28 cellular contexts compared by ENCODE assay signal in genomic region chr22:41571786-41572185, GRCh38.
"Had no signal": no experiment of that assay in that cellular context is flagged by ENCODE, and none has a peak within 500 bp of the region (broad histone marks: within the 10 kb centered on the region; RNA-seq: fewer than 3 reads in every experiment).

No MANE protein-coding gene starts in this region.

- H3K4me3 Mint-ChIP-seq: stimulated activated effector memory CD8-positive, alpha-beta T cell treated with anti-CD3 and anti-CD28 coated beads, Interleukin-12 subunit alpha, Interleukin-12 subunit beta, amount 100 ng/mL, for 72 hours; stimulated activated memory B cell treated with anti-CD40 and anti-IgM and Interleukin-4, amounts not matched to agents 10 μg/mL and 1 μg/mL and 100 μg/mL, for 72 hours; stimulated activated naive B cell treated with anti-CD40 and anti-IgM and Interleukin-4, amounts not matched to agents 10 μg/mL and 1 μg/mL and 100 μg/mL, for 72 hours; stimulated activated naive CD8-positive, alpha-beta T cell treated with anti-CD3 and anti-CD28 coated beads, Interleukin-15, amount 100 ng/mL, for 72 hours; stimulated activated naive CD8-positive, alpha-beta T cell treated with anti-CD3 and anti-CD28 coated beads, Interleukin-15, Interleukin-2, amounts not matched to agents 100 ng/mL and 50 ng/mL, for 24 hours; type B pancreatic cell had no signal

- H3K4me1 Mint-ChIP-seq: stimulated activated effector memory CD8-positive, alpha-beta T cell treated with anti-CD3 and anti-CD28 coated beads, Interleukin-12 subunit alpha, Interleukin-12 subunit beta, amount 100 ng/mL, for 72 hours; stimulated activated memory B cell treated with anti-CD40 and anti-IgM and Interleukin-4, amounts not matched to agents 10 μg/mL and 1 μg/mL and 100 μg/mL, for 72 hours; stimulated activated naive CD8-positive, alpha-beta T cell treated with anti-CD3 and anti-CD28 coated beads, Interleukin-15, amount 100 ng/mL, for 72 hours had no signal

- H3K27me3 Mint-ChIP-seq: stimulated activated memory B cell treated with anti-CD40 and anti-IgM and Interleukin-4, amounts not matched to agents 10 μg/mL and 1 μg/mL and 100 μg/mL, for 72 hours; stimulated activated naive B cell treated with anti-CD40 and anti-IgM and Interleukin-4, amounts not matched to agents 10 μg/mL and 1 μg/mL and 100 μg/mL, for 72 hours; stimulated activated naive CD8-positive, alpha-beta T cell treated with anti-CD3 and anti-CD28 coated beads, Interleukin-15, amount 100 ng/mL, for 72 hours; stimulated activated naive CD8-positive, alpha-beta T cell treated with anti-CD3 and anti-CD28 coated beads, Interleukin-15, Interleukin-2, amounts not matched to agents 100 ng/mL and 50 ng/mL, for 24 hours; type B pancreatic cell had no signal

- H3K4me1 ChIP-seq: suprapubic skin, thyroid gland, upper lobe of right lung had no signal

- H3K27ac Mint-ChIP-seq: stimulated activated effector memory CD8-positive, alpha-beta T cell treated with anti-CD3 and anti-CD28 coated beads, Interleukin-12 subunit alpha, Interleukin-12 subunit beta, amount 100 ng/mL, for 72 hours; stimulated activated memory B cell treated with anti-CD40 and anti-IgM and Interleukin-4, amounts not matched to agents 10 μg/mL and 1 μg/mL and 100 μg/mL, for 72 hours; stimulated activated naive B cell treated with anti-CD40 and anti-IgM and Interleukin-4, amounts not matched to agents 10 μg/mL and 1 μg/mL and 100 μg/mL, for 72 hours; stimulated activated naive CD8-positive, alpha-beta T cell treated with anti-CD3 and anti-CD28 coated beads, Interleukin-15, Interleukin-2, amounts not matched to agents 100 ng/mL and 50 ng/mL, for 24 hours; type B pancreatic cell had no signal

- H3K27me3 ChIP-seq: stomach, suprapubic skin, testis, thyroid gland, tibial artery, tibial nerve, transverse colon, upper lobe of left lung, upper lobe of right lung, uterus, vagina had no signal

- H3K36me3 ChIP-seq: thyroid gland, transverse colon, uterus, vagina had no signal

- ATAC-seq: stimulated activated effector memory CD8-positive, alpha-beta T cell treated with anti-CD3 and anti-CD28 coated beads, Interleukin-12 subunit alpha, Interleukin-12 subunit beta, amount 100 ng/mL, for 72 hours; stimulated activated memory B cell treated with anti-CD40 and anti-IgM and Interleukin-4, amounts not matched to agents 10 μg/mL and 1 μg/mL and 100 μg/mL, for 72 hours; stimulated activated naive B cell treated with anti-CD40 and anti-IgM and Interleukin-4, amounts not matched to agents 10 μg/mL and 1 μg/mL and 100 μg/mL, for 72 hours; stimulated activated naive CD8-positive, alpha-beta T cell treated with anti-CD3 and anti-CD28 coated beads, Interleukin-15, amount 100 ng/mL, for 72 hours; stimulated activated naive CD8-positive, alpha-beta T cell treated with anti-CD3 and anti-CD28 coated beads, Interleukin-15, Interleukin-2, amounts not matched to agents 100 U/mL and 50 U/mL, for 24 hours; upper lobe of right lung had no signal

- DNase-seq: stimulated activated CD4-positive, alpha-beta T cell treated with anti-CD3 and anti-CD28 coated beads, Interleukin-2, amount 100 ng/mL, for 48 hours; stimulated activated CD4-positive, alpha-beta T cell treated with anti-CD3 and anti-CD28 coated beads, Interleukin-4, amount 100 ng/mL, for 1 hour; stimulated activated CD4-positive, alpha-beta T cell treated with anti-CD3 and anti-CD28 coated beads, Interleukin-4, amount 100 ng/mL, for 24 hours; stimulated activated CD4-positive, alpha-beta T cell treated with anti-CD3 and anti-CD28 coated beads, Interleukin-4, amount 100 ng/mL, for 4 hours; stimulated activated CD8-positive, alpha-beta memory T cell treated with anti-CD3 and anti-CD28 coated beads, Interleukin-4, amount 100 ng/mL, for 48 hours; stimulated activated naive B cell treated with anti-CD40 and anti-IgM and Interleukin-4, amounts not matched to agents 10 μg/mL and 1 μg/mL and 100 μg/mL, for 72 hours; stimulated activated naive CD4-positive, alpha-beta T cell; stimulated activated naive CD4-positive, alpha-beta T cell treated with Interleukin-2 at 50 U/mL for 16 hours; stimulated activated naive CD8-positive, alpha-beta T cell treated with anti-CD3 and anti-CD28 coated beads, Interleukin-15, amount 100 ng/mL, for 72 hours; stimulated activated naive CD8-positive, alpha-beta T cell treated with anti-CD3 and anti-CD28 coated beads, Interleukin-15, Interleukin-2, amounts not matched to agents 100 U/mL and 50 U/mL, for 24 hours; stomach; substantia nigra; testis; thyroid gland; tibial artery; transverse colon; trophoblast cell; upper lobe of left lung; upper lobe of right lung; uterus had no signal

- H3K4me3 ChIP-seq: stomach, suprapubic skin, testis, thoracic aorta, thyroid gland, tibial artery, tibial nerve, transverse colon, upper lobe of left lung, upper lobe of right lung, uterus, vagina had no signal

- H3K9me3 Mint-ChIP-seq: stimulated activated effector memory CD8-positive, alpha-beta T cell treated with anti-CD3 and anti-CD28 coated beads, Interleukin-12 subunit alpha, Interleukin-12 subunit beta, amount 100 ng/mL, for 72 hours; stimulated activated naive CD8-positive, alpha-beta T cell treated with anti-CD3 and anti-CD28 coated beads, Interleukin-15, amount 100 ng/mL, for 72 hours; stimulated activated naive CD8-positive, alpha-beta T cell treated with anti-CD3 and anti-CD28 coated beads, Interleukin-15, Interleukin-2, amounts not matched to agents 100 ng/mL and 50 ng/mL, for 24 hours; type B pancreatic cell had no signal

- H3K9me3 ChIP-seq: stomach, suprapubic skin, testis, thoracic aorta, thyroid gland, tibial artery, tibial nerve, transverse colon, upper lobe of left lung, upper lobe of right lung, uterus, vagina had no signal

- H3K27ac ChIP-seq: stomach, suprapubic skin, testis, thoracic aorta, thyroid gland, tibial artery, tibial nerve, transverse colon, upper lobe of left lung, upper lobe of right lung, uterus, vagina had no signal
